Comparison of ENCODE assay signal across 19 cellular contexts in genomic region chr1:211603191-211603701, GRCh38. TPM values are rescaled to one million over a fixed set of nuclear protein-coding genes. Genes with fewer than 3 reads are reported as not detected.
DNase-seq lines count a peak whose midpoint lies in the region; ATAC-seq, FAIRE-seq and TF ChIP-seq lines count a peak whose summit lies in the region.
"Had no signal": no experiment of that assay in that cellular context is flagged by ENCODE, and none has a peak within 500 bp of the region (broad histone marks: within the 10 kb centered on the region; RNA-seq: fewer than 3 reads in every experiment).

No MANE protein-coding gene starts in this region.

- H3K36me3 Mint-ChIP-seq in Caco-2 (ENCODE audit: insufficient read depth, unreplicated experiment) (no peaks in the 10 kb centered on the region), astrocyte (ENCODE audit: low read depth, unreplicated experiment) (peaks cover 1% of the 10 kb centered on the region)

- no peak for FAIRE-seq in astrocyte (lab: Jason Lieb, UNC)
- FAIRE-seq: GM12891 had no signal

- no peak overlapping the region for H3K27ac ChIP-seq in astrocyte (ENCODE audit: low read depth, low read length)
- H3K27ac ChIP-seq: ovary, SJCRH30 had no signal

- H3K4me1 Mint-ChIP-seq in Caco-2 (ENCODE audit: low read depth, unreplicated experiment) (peaks cover 61% of the 10 kb centered on the region), astrocyte (ENCODE audit: low read depth, unreplicated experiment) (no peaks in the 10 kb centered on the region)

- peak; percentile 80 for ATAC-seq in left lobe of liver
- ATAC-seq in GM18907 (IDR thresholded peaks at IDR 0.05; ENCODE audit: unreplicated experiment), result no peak

- no peak overlapping the region for H3K4me3 ChIP-seq in Caco-2 (ENCODE audit: low read depth, low read length)
- no peak overlapping the region for H3K4me3 ChIP-seq in astrocyte (ENCODE audit: insufficient read depth, low read depth, low read length)
- H3K4me3 ChIP-seq: ovary, SJCRH30 had no signal

- no TSS peak for BruUV-seq in Caco-2 (replicated peaks; lab: Mats Ljungman, UMichigan)

- no peak overlapping the region for H3K4me2 ChIP-seq in astrocyte (ENCODE audit: low read length)

- no peaks in the 10 kb centered on the region for H3K79me2 ChIP-seq in astrocyte (ENCODE audit: insufficient read depth, low read length)

- peak overlapping the region; percentile 32 for H3K27ac Mint-ChIP-seq in Caco-2 (ENCODE audit: unreplicated experiment)
- H3K27ac Mint-ChIP-seq in astrocyte (ENCODE audit: unreplicated experiment), result no peak overlapping the region

- intact Hi-C loops in Caco-2 (cut with micrococcal nuclease; ENCODE audit: unreplicated experiment), result loop anchor here (1.0 to 2.0 kb wide), 4 partner anchors 10 to 46 kb away; partner anchors contain the start of gene SLC30A1

- H3K27me3 ChIP-seq in Caco-2 (replicated peaks; ENCODE audit: control insufficient read depth, insufficient read depth, low read length) (no peaks in the 10 kb centered on the region), astrocyte (ENCODE audit: insufficient read depth, low read length) (no peaks in the 10 kb centered on the region)
- H3K27me3 ChIP-seq: ovary had no signal

- no peak overlapping the region for H2AFZ ChIP-seq in astrocyte (ENCODE audit: low read depth, low read length)

- no peak overlapping the region for H3K9ac ChIP-seq in astrocyte (ENCODE audit: low read length)

- H3K36me3 ChIP-seq in Caco-2 (ENCODE audit: control insufficient read depth, insufficient read depth, low read length) (no peaks in the 10 kb centered on the region), astrocyte (ENCODE audit: insufficient read depth, low read length) (no peaks in the 10 kb centered on the region)
- H3K36me3 ChIP-seq: ovary, SJCRH30 had no signal

- H3K9me3 ChIP-seq in Caco-2 (no peaks in the 10 kb centered on the region), astrocyte (ENCODE audit: insufficient read depth, low read depth, low read length) (no peaks in the 10 kb centered on the region)
- H3K9me3 ChIP-seq: ovary had no signal

- POLR2A ChIA-PET in Caco-2 (lab: Charles Lee), result interaction anchor here (0.6 kb wide), 1 partner anchor 25 kb away, joined by 3 read pairs; the partner anchor contains the start of gene SLC30A1

- H4K20me1 ChIP-seq in astrocyte (ENCODE audit: insufficient read depth, low read length), result no peaks in the 10 kb centered on the region

- H3K4me3 Mint-ChIP-seq in Caco-2 (ENCODE audit: unreplicated experiment) (peak overlapping the region; percentile 14), astrocyte (ENCODE audit: unreplicated experiment) (no peak overlapping the region)

- H3K9me3 Mint-ChIP-seq in Caco-2 (ENCODE audit: unreplicated experiment) (no peaks in the 10 kb centered on the region), astrocyte (ENCODE audit: unreplicated experiment) (peaks cover 7% of the 10 kb centered on the region)

- CTCF ChIA-PET in Caco-2 (lab: Charles Lee), result interaction anchor here (1.2 kb wide), 3 partner anchors 22 to 45 kb away, joined by 4 to 8 read pairs (median 4); no protein-coding TSS in a partner anchor

- no peak for TF ChIP-seq CTCF in Caco-2 (IDR thresholded peaks at IDR 0.05; ENCODE audit: insufficient read depth in 1 of 2, low read depth in 1 of 2, low read length in 1 of 2, severe bottlenecking in 1 of 2, unreplicated experiment in 1 of 2)
- no peak for TF ChIP-seq CTCF in astrocyte (IDR thresholded peaks at IDR 0.05; ENCODE audit: insufficient read depth, low read depth, low read length)

- H3K27me3 Mint-ChIP-seq in Caco-2 (ENCODE audit: insufficient read depth, unreplicated experiment) (no peaks in the 10 kb centered on the region), astrocyte (ENCODE audit: low read depth, unreplicated experiment) (peaks cover 17% of the 10 kb centered on the region)

- H3K4me1 ChIP-seq in Caco-2, result peaks cover 53% of the 10 kb centered on the region
- H3K4me1 ChIP-seq in astrocyte (ENCODE audit: insufficient read depth, low read length), result no peaks in the 10 kb centered on the region

- DNase-seq in Caco-2 (peak; percentile 36 to 48), M059J (ENCODE audit: low read depth) (peak; percentile 78), astrocyte (ENCODE audit: low read depth) (peak; percentile 39), left lobe of liver (ENCODE audit: low spot score) (peak; percentile 86), AG08396 (ENCODE audit: low spot score) (no peak)
- no peak for DNase-seq in activated T-cell treated with anti-CD3 and anti-CD28 coated beads, Interleukin-2, amount 50 U/mL, for 48 hours
- DNase-seq in activated effector memory CD4-positive, alpha-beta T cell treated with anti-CD3 and anti-CD28 coated beads, Interleukin-2, amount 50 U/mL, for 16 hours, result no peak
- DNase-seq: ACHN; activated CD4-positive, alpha-beta T cell treated with anti-CD3 and anti-CD28 coated beads for 1 hour; activated gamma-delta T cell treated with Interleukin-2 at 50 U/mL for 16 hours; GDM1; Kasumi-1; NCI-H146; ovary; SJCRH30; stimulated activated CD4-positive, alpha-beta T cell treated with anti-CD3 and anti-CD28 coated beads, Interleukin-2, amount 100 ng/mL, for 48 hours; T-helper 9 cell had no signal

RNA-seq across cellular contexts. Expression of gene SLC30A1, which starts 24.3 kb away (rescaled TPM):
- total RNA-seq in Caco-2 (2022) (21.6 and 26.6 TPM in 2 replicates), astrocyte (34.9 and 35.0 TPM in 2 replicates), left lobe of liver (48.6 TPM)
- 8.2 and 16.1 TPM in 2 replicates for total RNA-seq in M059J (2014; rRNA removed; shearing (Covaris generic))

Comparison
In these comparisons a context has a peak if more than half of its experiments do, and no peak if none do; other contexts are left out.
1. DNase-seq: peak in Caco-2 (2 of 2), M059J (single experiment), astrocyte (single experiment) and left lobe of liver (single experiment); none in activated T-cell treated with anti-CD3 and anti-CD28 coated beads, Interleukin-2, amount 50 U/mL, for 48 hours (0 of 2), activated effector memory CD4-positive, alpha-beta T cell treated with anti-CD3 and anti-CD28 coated beads, Interleukin-2, amount 50 U/mL, for 16 hours (single experiment) and AG08396 (single experiment).